Comparison of ENCODE assay signal across 24 cellular contexts in genomic region chr9:100229561-100229960, GRCh38.
"Had no signal": no experiment of that assay in that cellular context is flagged by ENCODE, and none has a peak within 500 bp of the region (broad histone marks: within the 10 kb centered on the region; RNA-seq: fewer than 3 reads in every experiment).

No MANE protein-coding gene starts in this region.

- H3K4me1 Mint-ChIP-seq: activated B cell treated with CpG ODN at 0.5 μM for 24 hours; activated naive CD8-positive, alpha-beta T cell treated with anti-CD3 and anti-CD28 coated beads, Interleukin-2, amount 10 ng/mL, durations not matched to agents 7 days and 5 days; nephron progenitor cell had no signal

- H3K27ac ChIP-seq: cardiac muscle cell, esophagus muscularis mucosa, gastroesophageal sphincter, heart left ventricle, left lung, transverse colon, vagina had no signal

- H3K27me3 Mint-ChIP-seq: activated B cell treated with CpG ODN at 0.5 μM for 24 hours; activated CD8-positive, alpha-beta T cell treated with anti-CD3 and anti-CD28 coated beads for 36 hours; activated naive CD8-positive, alpha-beta T cell treated with anti-CD3 and anti-CD28 coated beads, Interleukin-2, amount 10 ng/mL, durations not matched to agents 7 days and 5 days; activated T-cell treated with anti-CD3 and anti-CD28 coated beads, Interleukin-2, amount 50 U/mL, for 24 hours; dendritic cell treated with granulocyte-macrophage colony-stimulating factor and Interleukin-4, amounts not matched to agents 40 ng/mL and 50 ng/mL, for 4 days had no signal

- DNase-seq: activated B cell treated with CpG ODN at 0.5 μM for 24 hours; activated CD4-positive, alpha-beta T cell treated with anti-CD3 and anti-CD28 coated beads for 4 hours; activated CD8-positive, alpha-beta T cell treated with anti-CD3 and anti-CD28 coated beads for 36 hours; activated naive CD4-positive, alpha-beta T cell treated with Interleukin-2 at 50 U/mL for 16 hours; activated naive CD8-positive, alpha-beta T cell treated with anti-CD3 and anti-CD28 coated beads, Interleukin-2, amount 10 ng/mL, durations not matched to agents 7 days and 5 days; activated T-cell treated with anti-CD3 and anti-CD28 coated beads, Interleukin-2, amount 50 U/mL, for 24 hours; amygdala; effector memory CD4-positive, alpha-beta T cell; heart left ventricle; kidney; left lung; nephron progenitor cell; occipital lobe; posterior cingulate gyrus; stimulated activated CD4-positive, alpha-beta T cell treated with anti-CD3 and anti-CD28 coated beads, Interleukin-2, amount 100 ng/mL, for 24 hours; stimulated activated naive CD8-positive, alpha-beta T cell treated with anti-CD3 and anti-CD28 coated beads, Interleukin-15, Interleukin-2, amounts not matched to agents 100 U/mL and 50 U/mL, for 24 hours; substantia nigra; transverse colon had no signal

- H3K4me3 Mint-ChIP-seq: activated B cell treated with CpG ODN at 0.5 μM for 24 hours; activated CD8-positive, alpha-beta T cell treated with anti-CD3 and anti-CD28 coated beads for 36 hours; activated naive CD8-positive, alpha-beta T cell treated with anti-CD3 and anti-CD28 coated beads, Interleukin-2, amount 10 ng/mL, durations not matched to agents 7 days and 5 days; activated T-cell treated with anti-CD3 and anti-CD28 coated beads, Interleukin-2, amount 50 U/mL, for 24 hours; dendritic cell treated with granulocyte-macrophage colony-stimulating factor and Interleukin-4, amounts not matched to agents 40 ng/mL and 50 ng/mL, for 4 days; nephron progenitor cell had no signal

- H3K4me1 ChIP-seq: esophagus muscularis mucosa, gastroesophageal sphincter, heart left ventricle, transverse colon, vagina had no signal

- H3K4me3 ChIP-seq: cardiac muscle cell, esophagus muscularis mucosa, gastroesophageal sphincter, heart left ventricle, left lung, transverse colon, vagina had no signal

- H3K27ac Mint-ChIP-seq: activated B cell treated with CpG ODN at 0.5 μM for 24 hours; activated CD8-positive, alpha-beta T cell treated with anti-CD3 and anti-CD28 coated beads for 36 hours; activated naive CD8-positive, alpha-beta T cell treated with anti-CD3 and anti-CD28 coated beads, Interleukin-2, amount 10 ng/mL, durations not matched to agents 7 days and 5 days; activated T-helper 2 cell treated with anti-CD3 and anti-CD28 coated beads, Interferon-gamma antibody, Interleukin-2, Interleukin-4, amounts not matched to agents 10 μg/mL and 5 μg/mL and 100 μg/mL, durations not matched to agents 14 hours and 24 hours and 36 hours; dendritic cell treated with granulocyte-macrophage colony-stimulating factor and Interleukin-4, amounts not matched to agents 40 ng/mL and 50 ng/mL, for 4 days; nephron progenitor cell had no signal

- H3K27me3 ChIP-seq: cardiac muscle cell, esophagus muscularis mucosa, gastroesophageal sphincter, heart left ventricle, left lung, transverse colon, vagina had no signal

- H3K9me3 ChIP-seq: esophagus muscularis mucosa, vagina had no signal
